1 cellular context compared by ENCODE assay signal in genomic region chr17:67260051-67260987, GRCh38.
TF ChIP-seq lines count a peak whose summit lies in the region.

No MANE protein-coding gene starts in this region.

TF ChIP-seq in K562, 482 proteins besides CTCF, POLR2A, EP300 and RAD21 (continued from another document):
- TF ChIP-seq, protein P1, sequence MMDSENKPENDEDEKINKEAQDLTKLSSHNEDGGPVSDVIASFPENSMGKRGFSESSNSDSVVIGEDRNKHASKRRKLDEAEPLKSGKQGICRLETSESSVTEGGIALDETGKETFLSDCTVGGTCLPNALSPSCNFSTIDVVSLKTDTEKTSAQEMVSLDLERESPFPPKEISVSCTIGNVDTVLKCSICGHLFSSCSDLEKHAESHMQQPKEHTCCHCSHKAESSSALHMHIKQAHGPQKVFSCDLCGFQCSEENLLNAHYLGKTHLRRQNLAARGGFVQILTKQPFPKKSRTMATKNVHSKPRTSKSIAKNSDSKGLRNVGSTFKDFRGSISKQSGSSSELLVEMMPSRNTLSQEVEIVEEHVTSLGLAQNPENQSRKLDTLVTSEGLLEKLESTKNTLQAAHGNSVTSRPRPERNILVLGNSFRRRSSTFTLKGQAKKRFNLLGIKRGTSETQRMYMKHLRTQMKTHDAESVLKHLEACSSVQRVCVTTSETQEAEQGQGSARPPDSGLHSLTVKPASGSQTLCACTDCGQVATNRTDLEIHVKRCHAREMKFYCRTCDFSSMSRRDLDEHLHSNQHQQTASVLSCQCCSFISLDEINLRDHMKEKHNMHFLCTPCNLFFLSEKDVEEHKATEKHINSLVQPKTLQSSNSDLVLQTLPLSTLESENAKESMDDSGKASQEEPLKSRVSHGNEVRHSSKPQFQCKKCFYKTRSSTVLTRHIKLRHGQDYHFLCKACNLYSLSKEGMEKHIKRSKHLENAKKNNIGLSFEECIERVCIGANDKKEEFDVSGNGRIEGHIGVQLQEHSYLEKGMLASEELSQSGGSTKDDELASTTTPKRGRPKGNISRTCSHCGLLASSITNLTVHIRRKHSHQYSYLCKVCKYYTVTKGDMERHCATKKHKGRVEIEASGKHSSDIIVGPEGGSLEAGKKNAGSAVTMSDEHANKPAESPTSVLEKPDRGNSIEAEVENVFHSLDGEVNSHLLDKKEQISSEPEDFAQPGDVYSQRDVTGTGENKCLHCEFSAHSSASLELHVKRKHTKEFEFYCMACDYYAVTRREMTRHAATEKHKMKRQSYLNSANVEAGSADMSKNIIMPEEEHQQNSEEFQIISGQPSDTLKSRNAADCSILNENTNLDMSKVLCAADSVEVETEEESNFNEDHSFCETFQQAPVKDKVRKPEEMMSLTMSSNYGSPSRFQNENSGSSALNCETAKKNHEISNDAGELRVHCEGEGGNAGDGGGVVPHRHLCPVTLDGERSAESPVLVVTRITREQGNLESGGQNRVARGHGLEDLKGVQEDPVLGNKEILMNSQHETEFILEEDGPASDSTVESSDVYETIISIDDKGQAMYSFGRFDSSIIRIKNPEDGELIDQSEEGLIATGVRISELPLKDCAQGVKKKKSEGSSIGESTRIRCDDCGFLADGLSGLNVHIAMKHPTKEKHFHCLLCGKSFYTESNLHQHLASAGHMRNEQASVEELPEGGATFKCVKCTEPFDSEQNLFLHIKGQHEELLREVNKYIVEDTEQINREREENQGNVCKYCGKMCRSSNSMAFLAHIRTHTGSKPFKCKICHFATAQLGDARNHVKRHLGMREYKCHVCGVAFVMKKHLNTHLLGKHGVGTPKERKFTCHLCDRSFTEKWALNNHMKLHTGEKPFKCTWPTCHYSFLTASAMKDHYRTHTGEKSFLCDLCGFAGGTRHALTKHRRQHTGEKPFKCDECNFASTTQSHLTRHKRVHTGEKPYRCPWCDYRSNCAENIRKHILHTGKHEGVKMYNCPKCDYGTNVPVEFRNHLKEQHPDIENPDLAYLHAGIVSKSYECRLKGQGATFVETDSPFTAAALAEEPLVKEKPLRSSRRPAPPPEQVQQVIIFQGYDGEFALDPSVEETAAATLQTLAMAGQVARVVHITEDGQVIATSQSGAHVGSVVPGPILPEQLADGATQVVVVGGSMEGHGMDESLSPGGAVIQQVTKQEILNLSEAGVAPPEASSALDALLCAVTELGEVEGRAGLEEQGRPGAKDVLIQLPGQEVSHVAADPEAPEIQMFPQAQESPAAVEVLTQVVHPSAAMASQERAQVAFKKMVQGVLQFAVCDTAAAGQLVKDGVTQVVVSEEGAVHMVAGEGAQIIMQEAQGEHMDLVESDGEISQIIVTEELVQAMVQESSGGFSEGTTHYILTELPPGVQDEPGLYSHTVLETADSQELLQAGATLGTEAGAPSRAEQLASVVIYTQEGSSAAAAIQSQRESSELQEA (IDR thresholded peaks at IDR 0.05; ENCODE audit: low read depth), result no peak
- TF ChIP-seq, protein P2, sequence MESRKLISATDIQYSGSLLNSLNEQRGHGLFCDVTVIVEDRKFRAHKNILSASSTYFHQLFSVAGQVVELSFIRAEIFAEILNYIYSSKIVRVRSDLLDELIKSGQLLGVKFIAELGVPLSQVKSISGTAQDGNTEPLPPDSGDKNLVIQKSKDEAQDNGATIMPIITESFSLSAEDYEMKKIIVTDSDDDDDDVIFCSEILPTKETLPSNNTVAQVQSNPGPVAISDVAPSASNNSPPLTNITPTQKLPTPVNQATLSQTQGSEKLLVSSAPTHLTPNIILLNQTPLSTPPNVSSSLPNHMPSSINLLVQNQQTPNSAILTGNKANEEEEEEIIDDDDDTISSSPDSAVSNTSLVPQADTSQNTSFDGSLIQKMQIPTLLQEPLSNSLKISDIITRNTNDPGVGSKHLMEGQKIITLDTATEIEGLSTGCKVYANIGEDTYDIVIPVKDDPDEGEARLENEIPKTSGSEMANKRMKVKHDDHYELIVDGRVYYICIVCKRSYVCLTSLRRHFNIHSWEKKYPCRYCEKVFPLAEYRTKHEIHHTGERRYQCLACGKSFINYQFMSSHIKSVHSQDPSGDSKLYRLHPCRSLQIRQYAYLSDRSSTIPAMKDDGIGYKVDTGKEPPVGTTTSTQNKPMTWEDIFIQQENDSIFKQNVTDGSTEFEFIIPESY (CRISPR knock-in tag; IDR thresholded peaks at IDR 0.05), result no peak
